ENCODE assay signal across 1 cellular context in the genomic region with DNA sequence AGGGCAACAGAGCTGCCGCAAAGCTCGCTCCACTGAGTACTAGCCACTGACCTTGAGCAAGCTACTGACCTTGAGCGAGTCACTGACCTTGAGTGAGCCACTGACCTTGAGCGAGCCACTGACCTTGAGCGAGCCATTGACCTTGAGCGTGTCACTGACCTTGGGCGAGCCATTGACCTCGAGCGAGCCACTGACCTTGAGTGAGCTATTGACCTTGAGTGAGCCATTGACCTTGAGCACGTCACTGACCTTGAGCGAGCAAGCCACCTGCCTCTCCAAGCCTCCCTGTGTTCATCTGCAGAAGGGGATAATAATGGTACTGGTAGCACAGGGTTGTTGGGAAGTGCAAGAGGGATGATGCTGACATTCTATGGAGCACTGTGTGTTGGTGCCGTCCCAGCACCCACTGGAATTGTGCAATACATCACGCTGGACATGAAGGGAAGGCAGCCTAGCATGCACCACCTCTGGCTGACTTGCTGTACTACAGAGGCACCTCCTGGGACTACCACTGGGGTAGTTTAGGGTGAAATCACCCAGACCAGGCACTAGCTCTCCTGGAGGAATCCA.
TF ChIP-seq lines count a peak whose summit lies in the region.

No MANE protein-coding gene starts in this region.

TF ChIP-seq in HepG2, 621 proteins besides CTCF, POLR2A, EP300 and RAD21 (continued from another document):
- TF ChIP-seq, protein P1, sequence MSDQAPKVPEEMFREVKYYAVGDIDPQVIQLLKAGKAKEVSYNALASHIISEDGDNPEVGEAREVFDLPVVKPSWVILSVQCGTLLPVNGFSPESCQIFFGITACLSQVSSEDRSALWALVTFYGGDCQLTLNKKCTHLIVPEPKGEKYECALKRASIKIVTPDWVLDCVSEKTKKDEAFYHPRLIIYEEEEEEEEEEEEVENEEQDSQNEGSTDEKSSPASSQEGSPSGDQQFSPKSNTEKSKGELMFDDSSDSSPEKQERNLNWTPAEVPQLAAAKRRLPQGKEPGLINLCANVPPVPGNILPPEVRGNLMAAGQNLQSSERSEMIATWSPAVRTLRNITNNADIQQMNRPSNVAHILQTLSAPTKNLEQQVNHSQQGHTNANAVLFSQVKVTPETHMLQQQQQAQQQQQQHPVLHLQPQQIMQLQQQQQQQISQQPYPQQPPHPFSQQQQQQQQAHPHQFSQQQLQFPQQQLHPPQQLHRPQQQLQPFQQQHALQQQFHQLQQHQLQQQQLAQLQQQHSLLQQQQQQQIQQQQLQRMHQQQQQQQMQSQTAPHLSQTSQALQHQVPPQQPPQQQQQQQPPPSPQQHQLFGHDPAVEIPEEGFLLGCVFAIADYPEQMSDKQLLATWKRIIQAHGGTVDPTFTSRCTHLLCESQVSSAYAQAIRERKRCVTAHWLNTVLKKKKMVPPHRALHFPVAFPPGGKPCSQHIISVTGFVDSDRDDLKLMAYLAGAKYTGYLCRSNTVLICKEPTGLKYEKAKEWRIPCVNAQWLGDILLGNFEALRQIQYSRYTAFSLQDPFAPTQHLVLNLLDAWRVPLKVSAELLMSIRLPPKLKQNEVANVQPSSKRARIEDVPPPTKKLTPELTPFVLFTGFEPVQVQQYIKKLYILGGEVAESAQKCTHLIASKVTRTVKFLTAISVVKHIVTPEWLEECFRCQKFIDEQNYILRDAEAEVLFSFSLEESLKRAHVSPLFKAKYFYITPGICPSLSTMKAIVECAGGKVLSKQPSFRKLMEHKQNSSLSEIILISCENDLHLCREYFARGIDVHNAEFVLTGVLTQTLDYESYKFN (CRISPR knock-in tag; conservative IDR thresholded peaks at IDR 0.05): peak; percentile 30; the same call in 1 of the 2 replicates
- TF ChIP-seq RBAK (CRISPR knock-in tag; IDR thresholded peaks at IDR 0.05) (no peak), PCBP2 (optimal IDR thresholded peaks at IDR 0.05; ENCODE audit: low read depth, low read length, poor library complexity, severe bottlenecking) (no peak), ZNF101 (CRISPR knock-in tag; IDR thresholded peaks at IDR 0.05; ENCODE audit: borderline replicate concordance, low read depth) (no peak), ZNF660 (CRISPR knock-in tag; IDR thresholded peaks at IDR 0.05; ENCODE audit: borderline replicate concordance, low read depth) (no peak), PPARG (CRISPR knock-in tag; conservative IDR thresholded peaks at IDR 0.05) (no peak), HOXD1 (CRISPR knock-in tag; IDR thresholded peaks at IDR 0.05) (no peak), NPAS2 (CRISPR knock-in tag; IDR thresholded peaks at IDR 0.05; ENCODE audit: borderline replicate concordance) (no peak), SKI (IDR thresholded peaks at IDR 0.05; ENCODE audit: partially characterized antibody) (peak; percentile 93), ERF (CRISPR knock-in tag; IDR thresholded peaks at IDR 0.05) (peak; percentile 20; the same call in 1 of the 2 replicates), ATAD3A (CRISPR knock-in tag; IDR thresholded peaks at IDR 0.05) (0 out of 2 replicates have a peak, but pooled peaks have one; percentile 59), HOXA3 (CRISPR knock-in tag; IDR thresholded peaks at IDR 0.05) (peak; percentile 33; the same call in 1 of the 2 replicates), ZNF484 (CRISPR knock-in tag; IDR thresholded peaks at IDR 0.05; ENCODE audit: borderline replicate concordance, low read depth) (no peak), ATM (IDR thresholded peaks at IDR 0.05; ENCODE audit: borderline replicate concordance) (no peak), KLF9 (CRISPR knock-in tag; IDR thresholded peaks at IDR 0.05; ENCODE audit: low read depth) (no peak)
- TF ChIP-seq, protein P2, sequence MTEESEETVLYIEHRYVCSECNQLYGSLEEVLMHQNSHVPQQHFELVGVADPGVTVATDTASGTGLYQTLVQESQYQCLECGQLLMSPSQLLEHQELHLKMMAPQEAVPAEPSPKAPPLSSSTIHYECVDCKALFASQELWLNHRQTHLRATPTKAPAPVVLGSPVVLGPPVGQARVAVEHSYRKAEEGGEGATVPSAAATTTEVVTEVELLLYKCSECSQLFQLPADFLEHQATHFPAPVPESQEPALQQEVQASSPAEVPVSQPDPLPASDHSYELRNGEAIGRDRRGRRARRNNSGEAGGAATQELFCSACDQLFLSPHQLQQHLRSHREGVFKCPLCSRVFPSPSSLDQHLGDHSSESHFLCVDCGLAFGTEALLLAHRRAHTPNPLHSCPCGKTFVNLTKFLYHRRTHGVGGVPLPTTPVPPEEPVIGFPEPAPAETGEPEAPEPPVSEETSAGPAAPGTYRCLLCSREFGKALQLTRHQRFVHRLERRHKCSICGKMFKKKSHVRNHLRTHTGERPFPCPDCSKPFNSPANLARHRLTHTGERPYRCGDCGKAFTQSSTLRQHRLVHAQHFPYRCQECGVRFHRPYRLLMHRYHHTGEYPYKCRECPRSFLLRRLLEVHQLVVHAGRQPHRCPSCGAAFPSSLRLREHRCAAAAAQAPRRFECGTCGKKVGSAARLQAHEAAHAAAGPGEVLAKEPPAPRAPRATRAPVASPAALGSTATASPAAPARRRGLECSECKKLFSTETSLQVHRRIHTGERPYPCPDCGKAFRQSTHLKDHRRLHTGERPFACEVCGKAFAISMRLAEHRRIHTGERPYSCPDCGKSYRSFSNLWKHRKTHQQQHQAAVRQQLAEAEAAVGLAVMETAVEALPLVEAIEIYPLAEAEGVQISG (CRISPR knock-in tag; IDR thresholded peaks at IDR 0.05): no peak
- TF ChIP-seq, protein P3, sequence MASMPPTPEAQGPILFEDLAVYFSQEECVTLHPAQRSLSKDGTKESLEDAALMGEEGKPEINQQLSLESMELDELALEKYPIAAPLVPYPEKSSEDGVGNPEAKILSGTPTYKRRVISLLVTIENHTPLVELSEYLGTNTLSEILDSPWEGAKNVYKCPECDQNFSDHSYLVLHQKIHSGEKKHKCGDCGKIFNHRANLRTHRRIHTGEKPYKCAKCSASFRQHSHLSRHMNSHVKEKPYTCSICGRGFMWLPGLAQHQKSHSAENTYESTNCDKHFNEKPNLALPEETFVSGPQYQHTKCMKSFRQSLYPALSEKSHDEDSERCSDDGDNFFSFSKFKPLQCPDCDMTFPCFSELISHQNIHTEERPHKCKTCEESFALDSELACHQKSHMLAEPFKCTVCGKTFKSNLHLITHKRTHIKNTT (CRISPR knock-in tag; IDR thresholded peaks at IDR 0.05): no peak
- TF ChIP-seq, protein P4, sequence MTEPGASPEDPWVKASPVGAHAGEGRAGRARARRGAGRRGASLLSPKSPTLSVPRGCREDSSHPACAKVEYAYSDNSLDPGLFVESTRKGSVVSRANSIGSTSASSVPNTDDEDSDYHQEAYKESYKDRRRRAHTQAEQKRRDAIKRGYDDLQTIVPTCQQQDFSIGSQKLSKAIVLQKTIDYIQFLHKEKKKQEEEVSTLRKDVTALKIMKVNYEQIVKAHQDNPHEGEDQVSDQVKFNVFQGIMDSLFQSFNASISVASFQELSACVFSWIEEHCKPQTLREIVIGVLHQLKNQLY (CRISPR knock-in tag; IDR thresholded peaks at IDR 0.05): no peak
- TF ChIP-seq, protein P5, sequence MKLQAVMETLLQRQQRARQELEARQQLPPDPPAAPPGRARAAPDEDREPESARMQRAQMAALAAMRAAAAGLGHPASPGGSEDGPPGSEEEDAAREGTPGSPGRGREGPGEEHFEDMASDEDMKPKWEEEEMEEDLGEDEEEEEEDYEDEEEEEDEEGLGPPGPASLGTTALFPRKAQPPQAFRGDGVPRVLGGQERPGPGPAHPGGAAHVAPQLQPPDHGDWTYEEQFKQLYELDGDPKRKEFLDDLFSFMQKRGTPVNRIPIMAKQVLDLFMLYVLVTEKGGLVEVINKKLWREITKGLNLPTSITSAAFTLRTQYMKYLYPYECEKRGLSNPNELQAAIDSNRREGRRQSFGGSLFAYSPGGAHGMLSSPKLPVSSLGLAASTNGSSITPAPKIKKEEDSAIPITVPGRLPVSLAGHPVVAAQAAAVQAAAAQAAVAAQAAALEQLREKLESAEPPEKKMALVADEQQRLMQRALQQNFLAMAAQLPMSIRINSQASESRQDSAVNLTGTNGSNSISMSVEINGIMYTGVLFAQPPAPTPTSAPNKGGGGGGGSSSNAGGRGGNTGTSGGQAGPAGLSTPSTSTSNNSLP (IDR thresholded peaks at IDR 0.05; ENCODE audit: low read depth, low read length): no peak
- TF ChIP-seq, protein P6, sequence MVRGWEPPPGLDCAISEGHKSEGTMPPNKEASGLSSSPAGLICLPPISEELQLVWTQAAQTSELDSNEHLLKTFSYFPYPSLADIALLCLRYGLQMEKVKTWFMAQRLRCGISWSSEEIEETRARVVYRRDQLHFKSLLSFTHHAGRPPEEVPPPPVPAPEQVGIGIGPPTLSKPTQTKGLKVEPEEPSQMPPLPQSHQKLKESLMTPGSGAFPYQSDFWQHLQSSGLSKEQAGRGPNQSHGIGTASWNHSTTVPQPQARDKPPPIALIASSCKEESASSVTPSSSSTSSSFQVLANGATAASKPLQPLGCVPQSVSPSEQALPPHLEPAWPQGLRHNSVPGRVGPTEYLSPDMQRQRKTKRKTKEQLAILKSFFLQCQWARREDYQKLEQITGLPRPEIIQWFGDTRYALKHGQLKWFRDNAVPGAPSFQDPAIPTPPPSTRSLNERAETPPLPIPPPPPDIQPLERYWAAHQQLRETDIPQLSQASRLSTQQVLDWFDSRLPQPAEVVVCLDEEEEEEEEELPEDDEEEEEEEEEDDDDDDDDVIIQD (CRISPR knock-in tag; IDR thresholded peaks at IDR 0.05; ENCODE audit: low read depth): no peak
- TF ChIP-seq, protein P7, sequence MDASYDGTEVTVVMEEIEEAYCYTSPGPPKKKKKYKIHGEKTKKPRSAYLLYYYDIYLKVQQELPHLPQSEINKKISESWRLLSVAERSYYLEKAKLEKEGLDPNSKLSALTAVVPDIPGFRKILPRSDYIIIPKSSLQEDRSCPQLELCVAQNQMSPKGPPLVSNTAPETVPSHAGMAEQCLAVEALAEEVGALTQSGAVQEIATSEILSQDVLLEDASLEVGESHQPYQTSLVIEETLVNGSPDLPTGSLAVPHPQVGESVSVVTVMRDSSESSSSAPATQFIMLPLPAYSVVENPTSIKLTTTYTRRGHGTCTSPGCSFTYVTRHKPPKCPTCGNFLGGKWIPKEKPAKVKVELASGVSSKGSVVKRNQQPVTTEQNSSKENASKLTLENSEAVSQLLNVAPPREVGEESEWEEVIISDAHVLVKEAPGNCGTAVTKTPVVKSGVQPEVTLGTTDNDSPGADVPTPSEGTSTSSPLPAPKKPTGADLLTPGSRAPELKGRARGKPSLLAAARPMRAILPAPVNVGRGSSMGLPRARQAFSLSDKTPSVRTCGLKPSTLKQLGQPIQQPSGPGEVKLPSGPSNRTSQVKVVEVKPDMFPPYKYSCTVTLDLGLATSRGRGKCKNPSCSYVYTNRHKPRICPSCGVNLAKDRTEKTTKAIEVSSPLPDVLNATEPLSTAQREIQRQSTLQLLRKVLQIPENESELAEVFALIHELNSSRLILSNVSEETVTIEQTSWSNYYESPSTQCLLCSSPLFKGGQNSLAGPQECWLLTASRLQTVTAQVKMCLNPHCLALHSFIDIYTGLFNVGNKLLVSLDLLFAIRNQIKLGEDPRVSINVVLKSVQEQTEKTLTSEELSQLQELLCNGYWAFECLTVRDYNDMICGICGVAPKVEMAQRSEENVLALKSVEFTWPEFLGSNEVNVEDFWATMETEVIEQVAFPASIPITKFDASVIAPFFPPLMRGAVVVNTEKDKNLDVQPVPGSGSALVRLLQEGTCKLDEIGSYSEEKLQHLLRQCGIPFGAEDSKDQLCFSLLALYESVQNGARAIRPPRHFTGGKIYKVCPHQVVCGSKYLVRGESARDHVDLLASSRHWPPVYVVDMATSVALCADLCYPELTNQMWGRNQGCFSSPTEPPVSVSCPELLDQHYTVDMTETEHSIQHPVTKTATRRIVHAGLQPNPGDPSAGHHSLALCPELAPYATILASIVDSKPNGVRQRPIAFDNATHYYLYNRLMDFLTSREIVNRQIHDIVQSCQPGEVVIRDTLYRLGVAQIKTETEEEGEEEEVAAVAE (CRISPR knock-in tag; IDR thresholded peaks at IDR 0.05; ENCODE audit: borderline replicate concordance): no peak
TF ChIP-seq in HepG2: peak in this region for 93.
